Comparison of ENCODE assay signal across 1 cellular context in genomic region chr16:87917503-87917902, GRCh38.
TF ChIP-seq lines count a peak whose summit lies in the region.

No MANE protein-coding gene starts in this region.

TF ChIP-seq in K562, 482 proteins besides CTCF, POLR2A, EP300 and RAD21 (continued from another document and continues in another):
- TF ChIP-seq MGA (IDR thresholded peaks at IDR 0.05) (no peak), ZNF224 (CRISPR knock-in tag; IDR thresholded peaks at IDR 0.05) (no peak), CBX1 (IDR thresholded peaks at IDR 0.05; ENCODE audit: low read depth) (no peak), PHF20 (IDR thresholded peaks at IDR 0.05; ENCODE audit: partially characterized antibody) (peak; percentile 78), E2F5 (CRISPR knock-in tag; IDR thresholded peaks at IDR 0.05) (no peak), PRPF4 (IDR thresholded peaks at IDR 0.05; ENCODE audit: insufficient read depth, low read depth, low read length, poor library complexity, severe bottlenecking) (no peak), SFPQ (IDR thresholded peaks at IDR 0.05; ENCODE audit: low read depth, low read length) (no peak), ZNF133 (CRISPR knock-in tag; IDR thresholded peaks at IDR 0.05) (no peak), NR1H2 (CRISPR knock-in tag; IDR thresholded peaks at IDR 0.05) (no peak), ZSCAN32 (CRISPR knock-in tag; IDR thresholded peaks at IDR 0.05) (no peak), CEBPZ (IDR thresholded peaks at IDR 0.05; ENCODE audit: borderline replicate concordance, low read depth, low read length) (no peak), STAT6 (CRISPR knock-in tag; IDR thresholded peaks at IDR 0.05) (no peak), NR4A1 (CRISPR knock-in tag; IDR thresholded peaks at IDR 0.05) (no peak), NR4A1 (tag; IDR thresholded peaks at IDR 0.05) (no peak), NFRKB (IDR thresholded peaks at IDR 0.05; ENCODE audit: low read depth) (0 out of 2 replicates have a peak, but pooled peaks have one; percentile 31), TEAD4 (IDR thresholded peaks at IDR 0.05; ENCODE audit: low read length) (no peak), TEAD4 (CRISPR knock-in tag; IDR thresholded peaks at IDR 0.05; ENCODE audit: borderline replicate concordance) (no peak), YY1 (IDR thresholded peaks at IDR 0.05; ENCODE audit: borderline replicate concordance in 1 of 3, control insufficient read depth in 1 of 3, extremely low read depth in 1 of 3, insufficient read depth in 3 of 3, insufficient read length in 1 of 3, insufficient replicate concordance in 2 of 3, low read depth in 1 of 3, low read length in 2 of 3) (no peak), CEBPB (tag; IDR thresholded peaks at IDR 0.05) (no peak), HIVEP1 (CRISPR knock-in tag; IDR thresholded peaks at IDR 0.05) (no peak), ZNF639 (CRISPR knock-in tag; conservative IDR thresholded peaks at IDR 0.05 in 1 of 2, IDR thresholded peaks at IDR 0.05 in 1 of 2) (no peak), MAX (CRISPR knock-in tag; IDR thresholded peaks at IDR 0.05) (peak; percentile 63; the same call in 1 of the 2 replicates), GMEB1 (CRISPR knock-in tag; IDR thresholded peaks at IDR 0.05) (no peak), CTBP1 (IDR thresholded peaks at IDR 0.05; ENCODE audit: borderline replicate concordance) (no peak), ZNF12 (CRISPR knock-in tag; IDR thresholded peaks at IDR 0.05) (no peak), HCFC1 (IDR thresholded peaks at IDR 0.05; ENCODE audit: low read depth, low read length) (no peak), DMBX1 (CRISPR knock-in tag; IDR thresholded peaks at IDR 0.05; ENCODE audit: borderline replicate concordance) (no peak), ZNF124 (CRISPR knock-in tag; IDR thresholded peaks at IDR 0.05) (no peak), STAG1 (CRISPR knock-in tag; IDR thresholded peaks at IDR 0.05; ENCODE audit: borderline replicate concordance) (no peak), LEF1 (IDR thresholded peaks at IDR 0.05) (peak; percentile 41; the same call in 1 of the 2 replicates), BMI1 (IDR thresholded peaks at IDR 0.05; ENCODE audit: low read length) (no peak), CEBPG (CRISPR knock-in tag; IDR thresholded peaks at IDR 0.05) (no peak), CEBPG (tag; conservative IDR thresholded peaks at IDR 0.05 in 1 of 2, IDR thresholded peaks at IDR 0.05 in 1 of 2) (no peak)
